21 cellular contexts compared by ENCODE assay signal in genomic region chr18:9694174-9694573, GRCh38. TPM values are rescaled to one million over a fixed set of nuclear protein-coding genes. Genes with fewer than 3 reads are reported as not detected.
DNase-seq lines count a peak whose midpoint lies in the region; ATAC-seq, FAIRE-seq and TF ChIP-seq lines count a peak whose summit lies in the region.
"Had no signal": no experiment of that assay in that cellular context is flagged by ENCODE, and none has a peak within 500 bp of the region (broad histone marks: within the 10 kb centered on the region; RNA-seq: fewer than 3 reads in every experiment).

No MANE protein-coding gene starts in this region.

- no peak overlapping the region for H2AK5ac ChIP-seq in neuronal stem cell (ENCODE audit: low read depth, low read length)

- H3K4me2 ChIP-seq in K562 (ENCODE audit: insufficient read depth, low read length), result no peak overlapping the region
- H3K4me2 ChIP-seq in neuronal stem cell (ENCODE audit: insufficient read depth, low read length, poor library complexity, severe bottlenecking), result no peak overlapping the region
- H3K4me2 ChIP-seq: BLaER1 had no signal

- H2BK5ac ChIP-seq in neuronal stem cell (ENCODE audit: low read length), result no peak overlapping the region

- H2BK120ac ChIP-seq in neuronal stem cell (ENCODE audit: low read depth, low read length), result no peak overlapping the region

- no peak overlapping the region for H3K4ac ChIP-seq in neuronal stem cell (ENCODE audit: low read length)

- no peak for TF ChIP-seq CTCF in K562 (IDR thresholded peaks at IDR 0.05 in 2 of 3, conservative IDR thresholded peaks at IDR 0.05 in 1 of 3; ENCODE audit: insufficient read depth in 2 of 3, low read depth in 1 of 3, low read length in 3 of 3)
- TF ChIP-seq CTCF in type B pancreatic cell (conservative IDR thresholded peaks at IDR 0.05), result no peak

- no peak overlapping the region for H3K27ac Mint-ChIP-seq in type B pancreatic cell
- H3K27ac Mint-ChIP-seq: B cell; CD4-positive, CD25-positive, alpha-beta regulatory T cell; CD8-positive, alpha-beta T cell had no signal

- TF ChIP-seq EP300 in K562 (IDR thresholded peaks at IDR 0.05; ENCODE audit: low read length), result no peak

- WGBS in K562 (ENCODE audit: insufficient coverage, low coverage, missing lambda C conversion rate), result 36% methylated on average over 5 of the region's 5 CpGs
- no CpG with 5 or more reads among the region's 5 CpGs for WGBS in neuronal stem cell (ENCODE audit: extremely low coverage in 2 of 2, insufficient read length in 2 of 2, insufficient replicate concordance in 1 of 2), 2 donors

- H3K79me2 ChIP-seq in K562 (ENCODE audit: control insufficient read depth, insufficient read depth, low read length), result no peaks in the 10 kb centered on the region

- no TSS peak for BruUV-seq in K562 (replicated peaks; lab: Mats Ljungman, UMichigan)

- H3K4me1 ChIP-seq in K562 (replicated peaks in 1 of 2; ENCODE audit: control insufficient read depth in 2 of 2, insufficient read depth in 2 of 2, low read length in 2 of 2) (no peaks in the 10 kb centered on the region; a peak in 1 of 5 replicates), neuronal stem cell (ENCODE audit: control insufficient read depth in 2 of 2, insufficient read depth in 1 of 2, low read depth in 1 of 2, low read length in 2 of 2) (no peaks in the 10 kb centered on the region)
- H3K4me1 ChIP-seq: BLaER1, Caco-2 had no signal

- no peaks in the 10 kb centered on the region for H4K20me1 ChIP-seq in K562 (replicated peaks; ENCODE audit: control insufficient read depth, insufficient read depth, low read length)
- H4K20me1 ChIP-seq: BLaER1 had no signal

- no peaks in the 10 kb centered on the region for H3K36me3 Mint-ChIP-seq in type B pancreatic cell
- H3K36me3 Mint-ChIP-seq: CD4-positive, CD25-positive, alpha-beta regulatory T cell; CD8-positive, alpha-beta T cell had no signal

- no peaks in the 10 kb centered on the region for H3K9me3 Mint-ChIP-seq in type B pancreatic cell
- H3K9me3 Mint-ChIP-seq: CD8-positive, alpha-beta T cell had no signal

- H2BK15ac ChIP-seq in neuronal stem cell (ENCODE audit: low read length), result no peak overlapping the region

- no peak for TF ChIP-seq POLR2A in K562 (conservative IDR thresholded peaks at IDR 0.05)

- FAIRE-seq in K562 (lab: Jason Lieb, UNC) (no peak), HTR-8/SVneo (lab: Jason Lieb, UNC) (no peak)
- FAIRE-seq: G401.6, GM12892 had no signal

- H3K9me3 ChIP-seq in K562 (replicated peaks; ENCODE audit: control insufficient read depth, insufficient read depth, low read depth, low read length) (no peaks in the 10 kb centered on the region), neuronal stem cell (replicated peaks in 1 of 2; ENCODE audit: control insufficient read depth in 2 of 2, insufficient read depth in 1 of 2, low read depth in 1 of 2, low read length in 2 of 2) (no peaks in the 10 kb centered on the region)
- H3K9me3 ChIP-seq: BLaER1, Caco-2 had no signal

- H3K36me3 ChIP-seq in K562 (ENCODE audit: control insufficient read depth, insufficient read depth, low read length), result no peaks in the 10 kb centered on the region
- H3K36me3 ChIP-seq in neuronal stem cell (replicated peaks in 1 of 2; ENCODE audit: control insufficient read depth in 2 of 2, insufficient read depth in 2 of 2, low read length in 2 of 2), result no peaks in the 10 kb centered on the region
- H3K36me3 ChIP-seq: BLaER1 had no signal

- no peaks in the 10 kb centered on the region for H3K79me1 ChIP-seq in neuronal stem cell (ENCODE audit: low read depth, low read length)

- peaks cover 4% of the 10 kb centered on the region for H3K27me3 Mint-ChIP-seq in type B pancreatic cell

- H3K4me3 ChIP-seq in K562 (no peak overlapping the region), neuronal stem cell (ENCODE audit: low read length in 2 of 2) (no peak overlapping the region)
- H3K4me3 ChIP-seq: BLaER1 had no signal

- intact Hi-C loops in K562 (cut with micrococcal nuclease), result no loop called here

- peak; percentile 58 for ATAC-seq in K562
- peak; percentile 61 for ATAC-seq in esophagus mucosa
- ATAC-seq: CD8-positive, alpha-beta T cell had no signal

- H2AFZ ChIP-seq in K562 (ENCODE audit: low read depth, low read length) (peak overlapping the region; percentile 34), neuronal stem cell (ENCODE audit: low read length) (no peak overlapping the region)

- H3K27me3 ChIP-seq in K562 (ENCODE audit: control insufficient read depth in 2 of 2, insufficient read depth in 2 of 2, low read length in 2 of 2), result no peaks in the 10 kb centered on the region
- H3K27me3 ChIP-seq in neuronal stem cell (ENCODE audit: control insufficient read depth in 3 of 3, insufficient read depth in 3 of 3, low read depth in 1 of 3, low read length in 3 of 3), result no peaks in the 10 kb centered on the region
- H3K27me3 ChIP-seq: BLaER1 had no signal

- in situ Hi-C loops in K562 (cut with MboI), result loop anchor here (5.0 kb wide), 1 partner anchor 88 kb away; no protein-coding TSS in a partner anchor

- H4K8ac ChIP-seq in neuronal stem cell (ENCODE audit: low read depth, low read length), result no peak overlapping the region

- H3K27ac ChIP-seq in K562 (ENCODE audit: extremely low read depth, low read depth, low read length), result no peak overlapping the region
- H3K27ac ChIP-seq in neuronal stem cell (replicated peaks; ENCODE audit: low read length), result no peak overlapping the region
- H3K27ac ChIP-seq: BLaER1, C4-2B had no signal

- H2BK12ac ChIP-seq in neuronal stem cell (ENCODE audit: low read length), result no peak overlapping the region

- CTCF ChIA-PET in K562 (lab: Yijun Ruan, JAX; ENCODE audit: low intra/inter-chr PET ratio), result no interaction called here

- H4K91ac ChIP-seq in neuronal stem cell (ENCODE audit: low read depth, low read length, poor library complexity), result no peak overlapping the region

- H3K9ac ChIP-seq in K562 (ENCODE audit: insufficient read depth in 1 of 2, low read depth in 2 of 2, low read length in 2 of 2), result peak overlapping the region in 1 of 2 experiments; percentile 62; a peak in 1 of 4 replicates
- no peak overlapping the region for H3K9ac ChIP-seq in neuronal stem cell (ENCODE audit: low read depth, low read length, poor library complexity)
- H3K9ac ChIP-seq: BLaER1 had no signal

- POLR2A ChIA-PET in K562 (lab: Yijun Ruan, JAX), result interaction anchor here (1.1 kb wide), 1 partner anchor 27 kb away, joined by 3 read pairs; no protein-coding TSS in a partner anchor

- no peak overlapping the region for H3K14ac ChIP-seq in neuronal stem cell (ENCODE audit: low read length)

- H3K23ac ChIP-seq in neuronal stem cell (ENCODE audit: low read depth, low read length, poor library complexity), result peak overlapping the region; percentile 55

- H3K18ac ChIP-seq in neuronal stem cell (ENCODE audit: low read length), result peak overlapping the region; percentile 48

- DNase-seq in K562 (ENCODE audit: extremely low read depth in 1 of 4, low spot score in 3 of 4), result peak in 2 of 4 experiments; percentile 29 to 42
- no peak for DNase-seq in neuronal stem cell (ENCODE audit: low spot score)
- peak; percentile 44 for DNase-seq in type B pancreatic cell (ENCODE audit: extremely low spot score, unreplicated experiment)
- DNase-seq in NCI-H1930 (lab: John Stamatoyannopoulos, UW), result no peak
- DNase-seq in MV-4-11 (lab: John Stamatoyannopoulos, UW), result no peak
- DNase-seq in HTR-8/SVneo (ENCODE audit: insufficient read length, low spot score), result no peak
- DNase-seq in NCI-H526 (lab: John Stamatoyannopoulos, UW), result no peak
- DNase-seq: Caco-2; CD4-positive, CD25-positive, alpha-beta regulatory T cell; CD8-positive, alpha-beta T cell; DMS153; DND-41; GOT3; H7; HCEC 1CT had no signal

- H3K9me1 ChIP-seq in K562 (ENCODE audit: control insufficient read depth, insufficient read depth, low read length), result no peaks in the 10 kb centered on the region

- peaks cover 11% of the 10 kb centered on the region for H3K4me1 Mint-ChIP-seq in type B pancreatic cell (ENCODE audit: unreplicated experiment)
- H3K4me1 Mint-ChIP-seq: B cell; CD4-positive, CD25-positive, alpha-beta regulatory T cell had no signal

- H3K4me3 Mint-ChIP-seq in type B pancreatic cell, result no peak overlapping the region
- H3K4me3 Mint-ChIP-seq: B cell; CD4-positive, CD25-positive, alpha-beta regulatory T cell; CD8-positive, alpha-beta T cell had no signal

- TF ChIP-seq RAD21 in K562 (CRISPR knock-in tag; conservative IDR thresholded peaks at IDR 0.05 in 1 of 2, IDR thresholded peaks at IDR 0.05 in 1 of 2), result no peak

TF ChIP-seq in K562, 482 proteins besides CTCF, POLR2A, EP300 and RAD21 (continues in another document):
- TF ChIP-seq HNRNPUL1 (IDR thresholded peaks at IDR 0.05; ENCODE audit: low read length), result no peak
- 0 out of 2 replicates have a peak, but pooled peaks have one; percentile 18 for TF ChIP-seq C11orf30 (IDR thresholded peaks at IDR 0.05; ENCODE audit: low read depth)
- no peak for TF ChIP-seq NFYB (IDR thresholded peaks at IDR 0.05; ENCODE audit: extremely low read depth, insufficient read length)

RNA-seq across cellular contexts. Expression of gene RAB31, which starts 13.9 kb away (rescaled TPM):
- total RNA-seq in K562 (2011; cell fraction: chromatin; rRNA removed; ENCODE audit: low replicate concordance), result 62.1 and 65.0 TPM in 2 replicates
- total RNA-seq in K562 (2011; cell fraction: nucleolus; rRNA removed), result 26.5 and 31.9 TPM in 2 replicates
- total RNA-seq in K562 (2011; cell fraction: nucleoplasm; rRNA removed), result 43.2 and 112 TPM in 2 replicates
- total RNA-seq in K562 (2014; rRNA removed), result 34.9 and 43.1 TPM in 2 replicates
- total RNA-seq in K562 (2014; rRNA removed; fragmentation: Illumina TruSeq; extraction: Trizol), result 44.1 and 51.7 TPM in 2 replicates
- 36.8 and 41.3 TPM in 2 replicates for total RNA-seq in K562 (2015; rRNA removed; fragmentation: Illumina TruSeq; extraction: Trizol)
- 57.7 and 66.1 TPM in 2 replicates for total RNA-seq in K562 (2021)
- 32.8 and 70.4 TPM in 2 replicates for polyA plus RNA-seq in K562 (2011; rRNA removed)
- polyA plus RNA-seq in K562 (2011; cell fraction: cytosol; rRNA removed), result 26.1 and 28.8 TPM in 2 replicates
- 33.7 and 65.3 TPM in 2 replicates for polyA plus RNA-seq in K562 (2011; cell fraction: nucleus; rRNA removed)
- polyA plus RNA-seq in K562 (2012), result 37.3 and 45.1 TPM in 2 replicates
- polyA plus RNA-seq in K562 (2014; fragmentation: Illumina TruSeq; extraction: Trizol), result 47.9 and 50.9 TPM in 2 replicates
- polyA plus RNA-seq in K562 (2014; fragmentation: Nextera tagmentation; extraction: Ambion mirVana), result 10 to 100 TPM; 20.7 to 25.6 TPM
- 25.6 and 29.0 TPM in 2 replicates for polyA plus RNA-seq in K562 (2014; rRNA removed)
- 89.7 and 166 TPM in 2 replicates for polyA minus RNA-seq in K562 (2011; rRNA and poly(A)+ RNA removed)
- 27.4 and 41.0 TPM in 2 replicates for polyA minus RNA-seq in K562 (2011; cell fraction: cytosol; rRNA and poly(A)+ RNA removed)
- 32.4 and 49.9 TPM in 2 replicates for polyA minus RNA-seq in K562 (2011; cell fraction: nucleus; rRNA and poly(A)+ RNA removed)
- 50.0 TPM for total RNA-seq in esophagus mucosa
- 30.4 TPM for polyA plus RNA-seq in neuronal stem cell (2013, experiment 1 of 2)
- 34.5 TPM for polyA plus RNA-seq in neuronal stem cell (2013, experiment 2 of 2)
- 8.9 and 19.7 TPM in 2 replicates for total RNA-seq in type B pancreatic cell (ENCODE audit: low replicate concordance)
